ENCODE assay signal across 1 cellular context in the genomic region with DNA sequence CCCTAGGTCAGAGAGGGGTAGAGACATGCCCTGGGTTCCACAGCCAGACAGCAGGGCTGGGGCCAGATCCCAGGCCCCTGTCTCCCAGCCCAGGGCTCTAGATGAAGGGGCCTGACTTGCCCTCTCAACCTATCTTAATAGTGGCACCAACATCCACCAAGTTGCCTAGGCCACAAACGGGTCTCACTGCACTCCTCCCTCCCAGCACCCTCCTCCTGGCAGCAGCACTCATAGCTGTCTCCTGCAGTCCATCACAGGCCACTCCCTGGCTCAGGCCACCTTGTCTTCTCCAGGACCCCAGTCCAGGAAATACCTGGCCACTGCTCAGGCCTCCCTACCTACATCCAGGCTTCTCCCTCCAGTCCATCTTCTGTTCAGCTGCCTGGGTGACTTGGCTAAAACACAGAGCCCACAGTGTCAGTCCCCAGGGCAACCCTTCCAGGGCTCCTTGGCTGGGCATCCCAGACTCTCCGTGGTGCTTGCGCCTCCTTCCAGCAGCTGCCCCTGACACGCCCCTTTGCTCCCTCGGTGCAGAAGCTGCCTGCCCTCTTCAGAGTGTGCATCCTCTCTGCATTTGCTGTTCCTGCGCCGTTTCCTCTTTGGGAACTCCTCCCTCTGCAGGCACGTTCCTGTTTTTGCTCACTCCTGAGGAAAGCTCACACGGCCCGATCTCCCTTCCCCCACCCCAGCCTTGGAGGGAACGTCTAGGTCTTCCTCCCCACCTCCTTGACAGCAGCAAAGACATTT.
TF ChIP-seq lines count a peak whose summit lies in the region.

No MANE protein-coding gene starts in this region.

TF ChIP-seq in K562, 482 proteins besides CTCF, POLR2A, EP300 and RAD21 (continued from another document):
- TF ChIP-seq SAP30 (IDR thresholded peaks at IDR 0.05; ENCODE audit: borderline replicate concordance, insufficient read depth, low read depth, low read length, poor library complexity, severe bottlenecking) (no peak), ESRRB (CRISPR knock-in tag; IDR thresholded peaks at IDR 0.05; ENCODE audit: borderline replicate concordance) (no peak), SPI1 (IDR thresholded peaks at IDR 0.05; ENCODE audit: borderline replicate concordance, low read depth, low read length) (peak; percentile 59; the same call in 1 of the 2 replicates), GTF2F1 (IDR thresholded peaks at IDR 0.05; ENCODE audit: low read depth, low read length) (no peak), SMARCE1 (IDR thresholded peaks at IDR 0.05) (no peak), BHLHE40 (IDR thresholded peaks at IDR 0.05; ENCODE audit: low read length) (peak; percentile 94), CXXC5 (CRISPR knock-in tag; IDR thresholded peaks at IDR 0.05) (0 out of 2 replicates have a peak, but pooled peaks have one; percentile 14), L3MBTL2 (IDR thresholded peaks at IDR 0.05) (peak; percentile 50; the same call in 1 of the 2 replicates), ZNF224 (CRISPR knock-in tag; IDR thresholded peaks at IDR 0.05) (no peak)
- TF ChIP-seq, protein P1, sequence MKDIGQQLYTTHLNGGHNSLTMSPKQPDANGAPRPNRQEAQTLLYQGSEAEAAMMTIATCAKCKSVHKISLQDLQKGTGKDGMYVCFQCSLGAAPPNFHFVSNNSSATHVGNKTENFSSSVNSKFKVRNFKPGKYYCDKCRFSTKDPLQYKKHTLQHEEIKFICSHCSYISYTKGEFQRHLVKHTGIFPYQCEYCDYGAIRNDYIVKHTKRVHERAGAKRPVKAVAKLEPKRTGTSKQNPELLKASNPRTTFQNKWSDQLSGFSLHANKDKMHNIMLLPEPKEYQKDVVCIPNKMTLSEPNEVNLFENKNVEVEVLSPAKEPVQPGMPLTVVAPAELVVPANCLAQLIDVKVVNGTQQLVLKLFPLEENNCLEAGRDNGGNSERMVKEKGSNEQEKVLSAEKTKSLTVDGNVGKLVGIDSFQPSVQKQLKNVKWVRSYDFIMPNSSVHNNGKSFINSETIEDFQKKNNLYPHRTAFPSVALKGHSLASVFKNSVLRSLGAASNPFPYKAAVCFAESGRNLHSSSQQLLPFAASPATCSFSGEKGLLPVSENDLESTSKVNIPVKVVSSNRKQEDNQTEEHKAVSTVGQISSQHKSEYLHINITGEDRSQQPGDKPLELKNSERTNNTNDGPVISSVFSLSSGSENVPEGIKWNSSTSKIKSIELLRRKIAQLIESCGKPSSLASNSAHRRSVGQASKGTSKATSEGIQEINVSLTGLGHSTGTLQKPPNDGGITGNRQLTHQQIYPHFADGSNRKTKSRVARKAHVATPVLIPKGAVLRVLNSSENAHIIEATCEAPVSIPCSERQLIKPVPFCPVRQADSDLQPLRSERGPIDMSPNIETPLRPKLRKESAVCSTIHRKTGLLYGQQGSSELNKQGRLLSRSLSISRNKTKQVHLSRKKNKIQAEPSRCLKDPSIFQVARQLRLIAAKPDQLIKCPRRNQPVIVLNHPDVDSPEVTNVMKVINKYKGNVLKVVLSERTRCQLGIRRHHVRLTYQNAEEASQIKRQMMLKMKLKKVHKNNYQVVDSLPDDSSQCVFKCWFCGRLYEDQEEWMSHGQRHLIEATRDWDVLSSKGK (CRISPR knock-in tag; IDR thresholded peaks at IDR 0.05): no peak
